ENCODE assay signal across 8 cellular contexts in the genomic region with DNA sequence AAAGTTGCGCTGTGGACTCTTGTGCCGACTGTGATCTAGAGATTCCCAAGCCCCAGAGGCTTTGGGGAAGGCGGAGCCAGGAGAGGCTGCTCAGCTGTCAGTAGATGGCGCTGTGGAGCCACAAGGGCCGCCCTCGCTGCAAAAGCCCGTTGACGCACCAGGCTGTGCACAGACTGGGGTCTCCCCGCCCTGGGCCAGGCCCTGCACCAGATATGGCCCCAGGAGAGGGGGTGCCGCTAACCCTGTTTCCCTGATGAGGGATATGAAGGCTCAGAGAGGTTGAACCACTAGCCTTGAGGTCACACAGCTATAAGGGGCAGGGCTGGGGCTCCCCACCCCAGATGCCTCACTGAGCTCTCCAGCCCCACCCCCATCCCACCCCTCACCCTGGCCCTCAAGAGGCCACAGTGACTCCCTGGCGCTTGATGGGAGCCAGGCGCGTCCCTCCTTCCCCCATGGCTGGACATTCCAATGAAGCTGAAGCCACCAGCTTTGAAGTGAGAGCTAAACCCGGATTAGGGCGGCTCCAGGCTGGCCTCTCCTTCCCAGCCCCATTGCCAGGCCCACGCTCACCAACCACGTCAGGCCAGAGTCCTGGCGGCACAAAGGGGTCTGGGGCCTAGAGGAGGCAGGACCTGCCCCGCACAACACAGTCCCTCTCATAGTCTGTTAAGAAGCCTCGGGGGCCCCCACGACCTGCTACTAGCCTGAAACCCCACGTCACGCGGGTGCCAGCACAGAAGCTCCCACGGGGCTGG. TPM values are rescaled to one million over a fixed set of nuclear protein-coding genes. Genes with fewer than 3 reads are reported as not detected.
DNase-seq lines count a peak whose midpoint lies in the region; ATAC-seq and TF ChIP-seq lines count a peak whose summit lies in the region.

No MANE protein-coding gene starts in this region.

- H3K27me3 ChIP-seq in upper lobe of left lung = no peaks in the 10 kb centered on the region

- no peak for TF ChIP-seq EP300 in upper lobe of left lung (IDR thresholded peaks at IDR 0.05)

- in situ Hi-C loops in SK-MEL-5 (cut with HindIII; ENCODE audit: low pct_unique_long_range_greater_than_20kb, low sequenced_read_pairs) = no loop called here

- H3K36me3 ChIP-seq in upper lobe of left lung = no peaks in the 10 kb centered on the region

- peak; percentile 61 to 84 (median 78) for TF ChIP-seq CTCF in upper lobe of left lung (IDR thresholded peaks at IDR 0.05)

- TF ChIP-seq POLR2A in upper lobe of left lung (IDR thresholded peaks at IDR 0.05) = no peak

- H3K4me1 ChIP-seq in upper lobe of left lung = peaks cover 4 to 13% (median 9%) of the 10 kb centered on the region in 4 donors

- H3K27ac ChIP-seq in upper lobe of left lung = no peak overlapping the region

- no peaks in the 10 kb centered on the region for H3K9me3 ChIP-seq in upper lobe of left lung

- DNase-seq in GM04504 (ENCODE audit: low read depth) = peak; percentile 62
- DNase-seq in LHCN-M2 (ENCODE audit: low read depth) = peak; percentile 68
- peak; percentile 89 for DNase-seq in SK-MEL-5 (ENCODE audit: low read depth, low spot score)
- DNase-seq in activated naive CD4-positive, alpha-beta T cell treated with Interleukin-2 at 50 U/mL for 16 hours = peak; percentile 64
- DNase-seq in glomerular visceral epithelial cell (ENCODE audit: extremely low spot score) = peak; percentile 77
- DNase-seq in pons (ENCODE audit: low spot score) = peak; percentile 42
- DNase-seq in upper lobe of left lung = peak; percentile 76 to 88

- 28 to 31% methylated on average over 11 to 23 of the region's 25 CpGs for WGBS in upper lobe of left lung, 2 donors

- ATAC-seq in upper lobe of left lung (ENCODE audit: low FRiP score in 2 of 2) (peak; percentile 77 to 93), GM19023 (IDR thresholded peaks at IDR 0.05; ENCODE audit: unreplicated experiment) (no peak)

- no peak overlapping the region for H3K4me3 ChIP-seq in upper lobe of left lung

RNA-seq across cellular contexts. Expression of gene MYL10, which starts 26.4 kb away (rescaled TPM):
- 0.34 TPM in 1 of 2 replicates, not detected in the other for total RNA-seq in LHCN-M2 (2014; rRNA removed)
- polyA plus RNA-seq in LHCN-M2 (2012) = 0.32 TPM
- 1.1 TPM in 1 of 2 replicates, not detected in the other for total RNA-seq in SK-MEL-5 (2014; rRNA removed; shearing (Covaris generic))
- polyA plus RNA-seq in SK-MEL-5 (2015; cell fraction: cytosol; rRNA removed) = 3.0 TPM in 1 of 2 replicates, not detected in the other
- 1.6 TPM in 1 of 2 replicates, not detected in the other for polyA plus RNA-seq in SK-MEL-5 (2015; cell fraction: nucleus; rRNA removed)
- total RNA-seq in upper lobe of left lung = not detected
